22 cellular contexts compared by ENCODE assay signal in the genomic region with DNA sequence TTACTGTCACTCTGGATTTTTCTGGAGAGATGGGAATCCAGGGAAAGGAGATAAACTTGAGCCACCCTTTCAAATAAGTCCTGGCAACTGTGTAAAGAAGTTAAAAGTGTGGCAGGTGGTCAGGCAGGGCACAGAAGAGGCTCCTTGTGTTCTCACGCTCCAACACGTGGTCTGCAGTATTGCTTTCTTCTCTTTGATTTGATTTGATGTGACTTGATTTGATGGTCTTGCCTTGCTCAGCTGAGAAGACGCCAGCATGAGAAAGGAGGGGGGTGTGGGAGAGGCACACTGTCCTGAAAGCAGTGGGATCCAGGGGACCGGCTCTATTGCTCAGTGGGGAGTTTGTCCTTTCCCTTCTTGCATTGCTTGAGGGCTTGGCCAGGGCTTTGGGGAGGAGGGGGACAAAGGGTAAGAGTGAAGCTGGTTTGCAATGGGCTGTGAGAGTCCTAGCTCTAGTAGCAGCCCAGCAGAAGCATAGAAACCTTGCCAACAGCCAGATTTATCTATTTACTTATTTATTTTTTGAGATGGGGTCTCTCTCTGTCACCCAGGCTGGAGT.
"Had no signal": no experiment of that assay in that cellular context is flagged by ENCODE, and none has a peak within 500 bp of the region (broad histone marks: within the 10 kb centered on the region; RNA-seq: fewer than 3 reads in every experiment).

No MANE protein-coding gene starts in this region.

- ATAC-seq: activated T-cell treated with anti-CD3 and anti-CD28 coated beads, Interleukin-2, amount 50 U/mL, for 4 hours; PC-3; T-helper 17 cell had no signal

- H3K9ac ChIP-seq: KMS-11 had no signal

- DNase-seq: activated B cell treated with CpG ODN at 0.5 μM for 24 hours; activated CD4-positive, alpha-beta memory T cell treated with anti-CD3 and anti-CD28 coated beads for 36 hours; activated CD4-positive, alpha-beta T cell treated with anti-CD3 and anti-CD28 coated beads for 1 hour; activated CD4-positive, alpha-beta T cell treated with anti-CD3 and anti-CD28 coated beads, Interleukin-2, amount 10 ng/mL, durations not matched to agents 24 days and 14 days; activated CD8-positive, alpha-beta memory T cell treated with anti-CD3 and anti-CD28 coated beads for 24 hours; activated effector memory CD4-positive, alpha-beta T cell treated with anti-CD3 and anti-CD28 coated beads, Interleukin-2, amount 50 U/mL, for 16 hours; activated naive CD4-positive, alpha-beta T cell treated with Interleukin-2 at 50 U/mL for 16 hours; activated T-cell treated with anti-CD3 and anti-CD28 coated beads, Interleukin-2, amount 50 U/mL, for 4 hours; amygdala; caudate nucleus; NCI-H1092; NCI-H1417; NCI-H1930; NCI-H2171; NCI-H2227 treated with DMSO at 0.1 percent for 48 hours; NCI-H510A; PC-3; SHP77 treated with DMSO at 0.1 percent for 48 hours; T-helper 17 cell; T-helper 9 cell had no signal

- FAIRE-seq: RCC 7860 had no signal

- H3K4me2 ChIP-seq: KMS-11 had no signal

- H3K27ac ChIP-seq: KMS-11 had no signal
